ENCODE assay signal across 8 cellular contexts in genomic region chr16:71895679-71896385, GRCh38. TPM values are rescaled to one million over a fixed set of nuclear protein-coding genes. Genes with fewer than 3 reads are reported as not detected.
DNase-seq lines count a peak whose midpoint lies in the region; FAIRE-seq and TF ChIP-seq lines count a peak whose summit lies in the region.

No MANE protein-coding gene starts in this region.

- no peak for TF ChIP-seq EP300 in ovary (IDR thresholded peaks at IDR 0.05)

- no peaks in the 10 kb centered on the region for H3K27me3 ChIP-seq in cardiac muscle cell
- no peaks in the 10 kb centered on the region for H3K27me3 ChIP-seq in ovary

- TF ChIP-seq CTCF in cardiac muscle cell (IDR thresholded peaks at IDR 0.05; ENCODE audit: low read depth, low read length), result no peak
- no peak for TF ChIP-seq CTCF in ovary (IDR thresholded peaks at IDR 0.05)

- intact Hi-C loops in ovary (cut with DNase I), result no loop called here

- H3K27ac ChIP-seq in cardiac muscle cell, result peak overlapping the region; percentile 93
- H3K27ac ChIP-seq in ovary, result peak overlapping the region; percentile 67 to 84

- peaks cover 9% of the 10 kb centered on the region for H3K4me1 ChIP-seq in cardiac muscle cell (ENCODE audit: low read depth)
- H3K4me1 ChIP-seq in ovary (ENCODE audit: insufficient read depth), result peaks cover 11% of the 10 kb centered on the region

- H3K4me3 ChIP-seq in cardiac muscle cell (peak overlapping the region; percentile 85), ovary (peak overlapping the region; percentile 72)

- DNase-seq in NCI-H1417 (lab: John Stamatoyannopoulos, UW) (peak in 2 of 3 experiments; percentile 76 to 89), NCI-H1417 treated with DMSO at 0.1 percent for 48 hours (lab: John Stamatoyannopoulos, UW) (no peak), H54 (ENCODE audit: insufficient read length, low spot score) (peak; percentile 26), Kasumi-1 (lab: John Stamatoyannopoulos, UW) (peak; percentile 26 to 43), activated gamma-delta T cell treated with Interleukin-2 at 50 U/mL for 16 hours (peak; percentile 31), cardiac muscle cell (ENCODE audit: low read depth in 1 of 2, low spot score in 1 of 2) (peak; percentile 39 to 54), ovary (no peak), UCSD-AML1 (lab: John Stamatoyannopoulos, UW; ENCODE audit: unreplicated experiment) (no peak)

- FAIRE-seq in H54 (lab: Jason Lieb, UNC), result no peak

- H3K36me3 ChIP-seq in cardiac muscle cell (no peaks in the 10 kb centered on the region), ovary (no peaks in the 10 kb centered on the region)

- no peak for TF ChIP-seq POLR2A in H54 (IDR thresholded peaks at IDR 0.05; ENCODE audit: low read depth, low read length)
- no peak for TF ChIP-seq POLR2A in ovary (IDR thresholded peaks at IDR 0.05)

- H3K9me3 ChIP-seq in cardiac muscle cell (ENCODE audit: low read depth) (no peaks in the 10 kb centered on the region), ovary (no peaks in the 10 kb centered on the region)

- 0 to 1% (median 0%) methylated on average over 44 of the region's 44 CpGs for WGBS in ovary, 3 donors

RNA-seq across cellular contexts. Expression of gene IST1, which starts 0.5 kb away (rescaled TPM):
- total RNA-seq in cardiac muscle cell (180 and 248 TPM in 2 replicates), ovary (100 to 1,000 TPM; 140 to 200 (median 169) TPM)
- polyA plus RNA-seq in cardiac muscle cell (164 and 227 TPM in 2 replicates), ovary (100 to 1,000 TPM; 119 to 324 TPM)

RNA-seq across cellular contexts. Expression of gene ZNF821, which starts 11.8 kb away (rescaled TPM):
- total RNA-seq in cardiac muscle cell, result 24.9 and 25.1 TPM in 2 replicates
- 19.6 and 28.7 TPM in 2 replicates for polyA plus RNA-seq in cardiac muscle cell
- 10 to 100 TPM in 5 of 7 donors, 1 to 10 TPM in 2; 7.6 to 14.1 (median 11.7) TPM for total RNA-seq in ovary
- 10 to 100 TPM in 1 of 2 donors, 1 to 10 TPM in 1; 8.6 to 13.5 TPM for polyA plus RNA-seq in ovary

RNA-seq across cellular contexts. Expression of gene ATXN1L, which starts 50.1 kb away (rescaled TPM):
- total RNA-seq in cardiac muscle cell (16.0 and 20.9 TPM in 2 replicates), ovary (10 to 100 TPM; 12.5 to 29.5 (median 26.0) TPM)
- polyA plus RNA-seq in cardiac muscle cell (6.8 and 12.6 TPM in 2 replicates), ovary (10 to 100 TPM; 12.6 to 26.6 TPM)

Comparison
In these comparisons a context has a peak if more than half of its experiments do, and no peak if none do; other contexts are left out.
1. DNase-seq: peak in NCI-H1417 (2 of 3), H54 (single experiment), Kasumi-1 (2 of 2), activated gamma-delta T cell treated with Interleukin-2 at 50 U/mL for 16 hours (single experiment) and cardiac muscle cell (2 of 2); none in NCI-H1417 treated with DMSO at 0.1 percent for 48 hours (single experiment), ovary (0 of 5) and UCSD-AML1 (single experiment).